8 cellular contexts compared by ENCODE assay signal in the genomic region with DNA sequence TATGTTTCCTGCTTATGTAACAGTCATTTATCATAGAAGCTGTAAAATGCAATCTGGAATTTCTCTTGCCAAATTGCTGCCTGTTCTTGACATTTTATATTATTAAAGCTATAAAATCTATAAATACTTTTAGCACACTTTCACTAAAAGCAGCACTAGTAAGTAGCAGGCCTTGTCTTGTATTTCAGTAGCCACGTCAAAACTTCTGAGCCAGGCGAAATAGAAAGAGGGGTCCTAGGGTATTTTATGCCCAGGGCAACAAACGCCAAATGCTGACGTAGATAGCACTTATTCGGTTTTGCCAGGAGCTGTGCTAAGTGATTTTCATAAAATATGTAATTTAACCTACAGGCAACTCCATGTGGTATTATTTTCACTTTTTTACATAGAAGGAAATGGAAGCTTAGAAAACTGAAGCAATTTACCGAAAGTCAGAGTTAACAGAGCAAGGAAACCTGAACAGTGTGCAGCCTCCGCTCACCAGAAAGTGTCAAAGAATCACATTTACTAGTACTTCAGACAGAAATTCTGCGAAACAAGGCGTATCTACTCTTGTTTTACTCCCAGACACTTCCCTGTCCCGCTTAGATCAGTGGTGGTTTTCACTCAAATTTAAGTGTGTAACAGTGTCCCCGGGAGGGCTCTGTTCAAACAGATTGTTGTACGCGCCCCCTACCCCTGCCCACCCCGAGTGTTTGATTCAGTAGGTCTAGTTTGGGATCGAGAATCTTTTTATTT. TPM values are rescaled to one million over a fixed set of nuclear protein-coding genes. Genes with fewer than 3 reads are reported as not detected.
DNase-seq lines count a peak whose midpoint lies in the region; ATAC-seq and TF ChIP-seq lines count a peak whose summit lies in the region.

No MANE protein-coding gene starts in this region.

- H3K4ac ChIP-seq in IMR-90 (ENCODE audit: low read depth, low read length) = no peak overlapping the region

- no peak overlapping the region for H3K4me2 ChIP-seq in IMR-90 (ENCODE audit: low read depth, low read length)

- TF ChIP-seq RAD21 in IMR-90 (IDR thresholded peaks at IDR 0.05; ENCODE audit: low read length) = no peak

- peak overlapping the region; percentile 97 for H3K27ac ChIP-seq in A673 (ENCODE audit: low read depth, low read length, poor library complexity, severe bottlenecking)
- no peak overlapping the region for H3K27ac ChIP-seq in IMR-90 (ENCODE audit: insufficient read depth, low read length)
- H3K27ac ChIP-seq in muscle layer of colon (ENCODE audit: low read depth, low read length) = peak overlapping the region; percentile 95

- H3K18ac ChIP-seq in IMR-90 (ENCODE audit: low read depth, low read length) = no peak overlapping the region

- ATAC-seq in IMR-90 (ENCODE audit: low read depth) (no peak), GM21529 (IDR thresholded peaks at IDR 0.05; ENCODE audit: unreplicated experiment) (no peak), GM21528 (IDR thresholded peaks at IDR 0.05; ENCODE audit: low FRiP score, unreplicated experiment) (no peak), GM18861 (IDR thresholded peaks at IDR 0.05; ENCODE audit: unreplicated experiment) (no peak)
- no peak for ATAC-seq in activated naive CD8-positive, alpha-beta T cell treated with anti-CD3 and anti-CD28 coated beads, Interleukin-2, amount 10 ng/mL, durations not matched to agents 7 days and 5 days (ENCODE audit: low read depth)

- H3K9me3 Mint-ChIP-seq in activated naive CD8-positive, alpha-beta T cell treated with anti-CD3 and anti-CD28 coated beads, Interleukin-2, amount 10 ng/mL, durations not matched to agents 7 days and 5 days = no peaks in the 10 kb centered on the region

- H3K27me3 Mint-ChIP-seq in activated naive CD8-positive, alpha-beta T cell treated with anti-CD3 and anti-CD28 coated beads, Interleukin-2, amount 10 ng/mL, durations not matched to agents 7 days and 5 days = no peaks in the 10 kb centered on the region

- no peak overlapping the region for H3K56ac ChIP-seq in IMR-90 (ENCODE audit: extremely low read depth, insufficient read depth, low read length)

- intact Hi-C loops in A673 (cut with micrococcal nuclease; ENCODE audit: unreplicated experiment) = loop anchor here (5.0 kb wide), 1 partner anchor 90 kb away; a partner anchor contains a TSS
- intact Hi-C loops in IMR-90 (cut with micrococcal nuclease) = loop anchor here (5.0 to 10.0 kb wide), 2 partner anchors 215 to 417 kb away; no protein-coding TSS in a partner anchor

- TF ChIP-seq POLR2A in IMR-90 (IDR thresholded peaks at IDR 0.05; ENCODE audit: low read depth, low read length) = no peak

- WGBS in IMR-90 (ENCODE audit: extremely low coverage in 2 of 2, insufficient read length in 1 of 2), 2 experiments = 100% methylated on average over 2 of the region's 15 CpGs; no CpG with 5 or more reads in 1 of the 2 experiments

- peak overlapping the region; percentile 95 for H2AFZ ChIP-seq in IMR-90 (replicated peaks; ENCODE audit: low read length, poor library complexity)

- H3K27ac Mint-ChIP-seq in activated naive CD8-positive, alpha-beta T cell treated with anti-CD3 and anti-CD28 coated beads, Interleukin-2, amount 10 ng/mL, durations not matched to agents 7 days and 5 days = peak overlapping the region; percentile 99

- in situ Hi-C loops in IMR-90 (cut with MboI; ENCODE audit: low sequenced_read_pairs) = loop anchor here (25.0 kb wide), 1 partner anchor 575 kb away; no protein-coding TSS in a partner anchor

- no peak overlapping the region for H2BK20ac ChIP-seq in IMR-90 (ENCODE audit: low read depth, low read length)

- no peak overlapping the region for H4K5ac ChIP-seq in IMR-90 (ENCODE audit: low read depth, low read length)

- H3K36me3 ChIP-seq in A673 (ENCODE audit: insufficient read depth, low read length, poor library complexity, severe bottlenecking) = no peaks in the 10 kb centered on the region
- no peaks in the 10 kb centered on the region for H3K36me3 ChIP-seq in IMR-90 (ENCODE audit: control insufficient read depth, insufficient read depth, low read length)
- H3K36me3 ChIP-seq in muscle layer of colon (ENCODE audit: insufficient read depth, low read length) = no peaks in the 10 kb centered on the region

- DNase-seq in A673 (ENCODE audit: low spot score) (peak; percentile 10), IMR-90 (no peak), NCI-H2107 (lab: John Stamatoyannopoulos, UW) (no peak)
- no peak for DNase-seq in activated naive CD8-positive, alpha-beta T cell treated with anti-CD3 and anti-CD28 coated beads, Interleukin-2, amount 10 ng/mL, durations not matched to agents 7 days and 5 days

- no peak overlapping the region for H2BK120ac ChIP-seq in IMR-90 (ENCODE audit: low read depth, low read length)

- CTCF ChIA-PET in A673 (lab: Charles Lee) = interaction anchor here (0.6 kb wide), 2 partner anchors 12 to 178 kb away, joined by 3 to 9 read pairs; no protein-coding TSS in a partner anchor
- CTCF ChIA-PET in IMR-90 (lab: Yijun Ruan, JAX) = interaction anchor here (1.0 to 1.3 kb wide), 3 partner anchors 11 to 216 kb away, joined by 3 to 4 read pairs (median 3); no protein-coding TSS in a partner anchor

- H3K23ac ChIP-seq in IMR-90 (ENCODE audit: low read depth, low read length) = 0 out of 2 replicates have a peak overlapping the region, but pooled peaks have one; percentile 27

- no peak for TF ChIP-seq CTCF in A673 (conservative IDR thresholded peaks at IDR 0.05; ENCODE audit: low read depth, low read length)
- TF ChIP-seq CTCF in IMR-90 (conservative IDR thresholded peaks at IDR 0.05; ENCODE audit: low read depth, low read length) = no peak

- no peak overlapping the region for H2BK5ac ChIP-seq in IMR-90 (ENCODE audit: low read depth, low read length, poor library complexity, severe bottlenecking)

- peaks cover 16% of the 10 kb centered on the region for H3K4me1 ChIP-seq in A673 (ENCODE audit: insufficient read depth, low read length, poor library complexity, severe bottlenecking)
- H3K4me1 ChIP-seq in IMR-90 (ENCODE audit: control insufficient read depth, insufficient read depth, low read length) = peaks cover 3% of the 10 kb centered on the region; the same call in 1 of the 2 replicates
- peaks cover 20% of the 10 kb centered on the region for H3K4me1 ChIP-seq in muscle layer of colon (ENCODE audit: insufficient read depth, low read length)

- H3K9me3 ChIP-seq in A673 (ENCODE audit: low read depth, low read length, poor library complexity, severe bottlenecking) (no peaks in the 10 kb centered on the region), IMR-90 (ENCODE audit: control insufficient read depth, insufficient read depth, low read length) (no peaks in the 10 kb centered on the region), muscle layer of colon (ENCODE audit: low read length) (no peaks in the 10 kb centered on the region)

- dilution Hi-C loops in IMR-90 (cut with HindIII; ENCODE audit: low sequenced_read_pairs, unreplicated experiment) = no loop called here

- TSS peak; percentile 62 for BruUV-seq in A673 (replicated peaks; lab: Mats Ljungman, UMichigan)
- BruUV-seq in IMR-90 (replicated peaks; lab: Mats Ljungman, UMichigan) = no TSS peak

- peak overlapping the region; percentile 62 for H2AK9ac ChIP-seq in IMR-90 (replicated peaks; ENCODE audit: low read depth, low read length, poor library complexity)

- POLR2A ChIA-PET in A673 (lab: Charles Lee; ENCODE audit: low non-redundant PET) = no interaction called here
- POLR2A ChIA-PET in IMR-90 (lab: Charles Lee; ENCODE audit: unreplicated experiment) = no interaction called here
- POLR2A ChIA-PET in activated naive CD8-positive, alpha-beta T cell treated with anti-CD3 and anti-CD28 coated beads, Interleukin-2, amount 10 ng/mL, durations not matched to agents 7 days and 5 days (lab: Charles Lee) = interaction anchor here (0.6 to 2.5 kb wide), 2 partner anchors 24 to 327 kb away, joined by 5 to 15 read pairs; a partner anchor contains a TSS

- peak overlapping the region; percentile 74 to 98; a peak in 2 of 4 replicates for H4K8ac ChIP-seq in IMR-90 (ENCODE audit: low read depth in 2 of 2, low read length in 2 of 2)

- H3K14ac ChIP-seq in IMR-90 (replicated peaks; ENCODE audit: low read depth, low read length) = no peak overlapping the region

- peak overlapping the region; percentile 78 for H3K4me3 ChIP-seq in A673 (ENCODE audit: low read depth, low read length, poor library complexity, severe bottlenecking)
- H3K4me3 ChIP-seq in IMR-90 (ENCODE audit: insufficient read depth, low read depth, low read length) = no peak overlapping the region
- peak overlapping the region in 1 of 2 donors; percentile 100 for H3K4me3 ChIP-seq in muscle layer of colon (ENCODE audit: low read depth in 1 of 2, low read length in 2 of 2)

- no peak overlapping the region for H4K91ac ChIP-seq in IMR-90 (ENCODE audit: insufficient read depth, low read depth, low read length)

- peaks cover 19% of the 10 kb centered on the region for H3K4me1 Mint-ChIP-seq in activated naive CD8-positive, alpha-beta T cell treated with anti-CD3 and anti-CD28 coated beads, Interleukin-2, amount 10 ng/mL, durations not matched to agents 7 days and 5 days

- 0 out of 2 replicates have a peak, but pooled peaks cover 3% of the 10 kb centered on the region for H3K9me1 ChIP-seq in IMR-90 (ENCODE audit: insufficient read depth, low read length)

- H3K27me3 ChIP-seq in A673 (replicated peaks; ENCODE audit: insufficient read depth, low read depth, low read length, poor library complexity) (no peaks in the 10 kb centered on the region), IMR-90 (ENCODE audit: control insufficient read depth, insufficient read depth, low read length) (no peaks in the 10 kb centered on the region), muscle layer of colon (ENCODE audit: control insufficient read depth in 1 of 2, insufficient read depth in 2 of 2, low read length in 2 of 2) (no peaks in the 10 kb centered on the region)

- H3K79me1 ChIP-seq in IMR-90 (ENCODE audit: low read depth in 1 of 2, low read length in 2 of 2) = peaks cover 24 to 42% of the 10 kb centered on the region in 2 experiments

- H3K36me3 Mint-ChIP-seq in activated naive CD8-positive, alpha-beta T cell treated with anti-CD3 and anti-CD28 coated beads, Interleukin-2, amount 10 ng/mL, durations not matched to agents 7 days and 5 days = peaks cover 14% of the 10 kb centered on the region

- H3K4me3 Mint-ChIP-seq in activated naive CD8-positive, alpha-beta T cell treated with anti-CD3 and anti-CD28 coated beads, Interleukin-2, amount 10 ng/mL, durations not matched to agents 7 days and 5 days = peak overlapping the region; percentile 93

- H4K20me1 ChIP-seq in IMR-90 (ENCODE audit: insufficient read depth, low read length) = no peaks in the 10 kb centered on the region

- H2BK15ac ChIP-seq in IMR-90 (ENCODE audit: low read depth, low read length) = no peak overlapping the region

- H2AK5ac ChIP-seq in IMR-90 (ENCODE audit: low read depth, low read length) = peak overlapping the region; percentile 51; the same call in 1 of the 2 replicates

- H3K9ac ChIP-seq in IMR-90 (ENCODE audit: low read depth, low read length) (no peak overlapping the region), muscle layer of colon (ENCODE audit: low read length) (no peak overlapping the region)

RNA-seq across cellular contexts. Expression of a gene that starts 1.1 kb away (rescaled TPM):
- 13.2 and 17.1 TPM in 2 replicates for total RNA-seq in A673 (2021)
- 16.8 and 26.9 TPM in 2 replicates for total RNA-seq in IMR-90 (2012; rRNA removed)
- 5.0 and 7.0 TPM in 2 replicates for polyA plus RNA-seq in IMR-90 (2012; rRNA removed)
- polyA plus RNA-seq in IMR-90 (2012; cell fraction: cytosol; rRNA removed) = 2.1 and 3.6 TPM in 2 replicates
- polyA plus RNA-seq in IMR-90 (2012; cell fraction: nucleus; rRNA removed; ENCODE audit: low replicate concordance) = 1.6 and 6.2 TPM in 2 replicates
- total RNA-seq in activated naive CD8-positive, alpha-beta T cell treated with anti-CD3 and anti-CD28 coated beads, Interleukin-2, amount 10 ng/mL, durations not matched to agents 7 days and 5 days = 10 to 100 TPM; 18.3 to 22.6 TPM
